1 cellular context compared by ENCODE assay signal in the genomic region with DNA sequence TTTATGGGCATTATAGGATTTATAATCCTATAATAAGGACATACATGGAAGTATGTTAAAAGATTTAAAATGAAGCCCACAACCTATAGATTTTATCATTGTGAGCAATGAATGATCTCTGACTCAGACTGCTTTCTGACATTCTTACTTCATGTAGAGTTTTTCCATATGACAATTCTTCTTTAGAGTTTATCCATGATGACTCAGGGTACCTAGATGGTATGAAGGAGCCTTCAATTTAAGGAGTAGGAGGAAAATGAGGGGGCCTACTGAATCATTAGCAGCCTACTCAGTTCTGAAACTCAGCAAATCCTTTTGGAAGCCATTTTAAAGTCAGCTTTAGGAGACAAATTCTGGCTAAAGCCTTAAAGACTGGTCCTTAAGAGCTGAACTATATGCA.
TF ChIP-seq lines count a peak whose summit lies in the region.

No MANE protein-coding gene starts in this region.

TF ChIP-seq in GM23338, 12 proteins besides CTCF, POLR2A, EP300 and RAD21 (continued from another document):
- TF ChIP-seq ZNF462 (CRISPR knock-in tag; IDR thresholded peaks at IDR 0.05) (no peak), CREB1 (CRISPR knock-in tag; IDR thresholded peaks at IDR 0.05; ENCODE audit: low read depth) (no peak), STAT1 (IDR thresholded peaks at IDR 0.05; ENCODE audit: unreplicated experiment) (no peak), JUNB (IDR thresholded peaks at IDR 0.05; ENCODE audit: unreplicated experiment) (no peak), ZNF331 (CRISPR knock-in tag; IDR thresholded peaks at IDR 0.05; ENCODE audit: low read depth) (no peak)
TF ChIP-seq in GM23338: peak in this region for 0.
